ENCODE assay signal across 12 cellular contexts in genomic region chr6:32867559-32868256, GRCh38. TPM values are rescaled to one million over a fixed set of nuclear protein-coding genes. Genes with fewer than 3 reads are reported as not detected.
DNase-seq lines count a peak whose midpoint lies in the region; ATAC-seq and TF ChIP-seq lines count a peak whose summit lies in the region.
"Had no signal": no experiment of that assay in that cellular context is flagged by ENCODE, and none has a peak within 500 bp of the region (broad histone marks: within the 10 kb centered on the region; RNA-seq: fewer than 3 reads in every experiment).

No MANE protein-coding gene starts in this region.

- ATAC-seq in T-cell (replicated peaks in 1 of 4) = peak in 2 of 4 experiments; percentile 28 to 37
- ATAC-seq in GM21447 (IDR thresholded peaks at IDR 0.05; ENCODE audit: unreplicated experiment) = no peak

- TF ChIP-seq POLR2A in esophagus muscularis mucosa (IDR thresholded peaks at IDR 0.05; ENCODE audit: low read depth) = no peak

- H3K27ac ChIP-seq in ACC112 (ENCODE audit: low read depth, low read length) = no peak overlapping the region
- H3K27ac ChIP-seq in DOHH2 (ENCODE audit: low read depth, low read length) = peak overlapping the region; percentile 52
- H3K27ac ChIP-seq in esophagus muscularis mucosa (replicated peaks in 1 of 4) = no peak overlapping the region

- H3K9me2 ChIP-seq in DOHH2 (replicated peaks; ENCODE audit: control insufficient read depth, low read length) = no peaks in the 10 kb centered on the region

- no peak for TF ChIP-seq EP300 in esophagus muscularis mucosa (IDR thresholded peaks at IDR 0.05)

- no peaks in the 10 kb centered on the region for H3K79me2 ChIP-seq in ACC112 (ENCODE audit: control insufficient read depth, insufficient read depth, low read length, unreplicated experiment)
- H3K79me2 ChIP-seq in DOHH2 (ENCODE audit: control insufficient read depth, low read length) = no peaks in the 10 kb centered on the region

- peaks cover 0 to 1% (median 0%) of the 10 kb centered on the region in 3 donors for H3K9me3 Mint-ChIP-seq in T-cell
- H3K9me3 Mint-ChIP-seq: type B pancreatic cell had no signal

- H3K9me3 ChIP-seq in DOHH2 (ENCODE audit: control insufficient read depth, insufficient read depth, low read length) (no peaks in the 10 kb centered on the region), esophagus muscularis mucosa (no peaks in the 10 kb centered on the region)

- no peak for TF ChIP-seq CTCF in DOHH2 (IDR thresholded peaks at IDR 0.05; ENCODE audit: low read depth, low read length, poor library complexity, severe bottlenecking)
- TF ChIP-seq CTCF in esophagus muscularis mucosa (IDR thresholded peaks at IDR 0.05) = no peak

- peak overlapping the region; percentile 82 to 91 for H3K27ac Mint-ChIP-seq in T-cell
- H3K27ac Mint-ChIP-seq: type B pancreatic cell had no signal

- DNase-seq in T-cell (no peak), esophagus muscularis mucosa (ENCODE audit: extremely low spot score) (peak; percentile 7), hypothalamus (lab: John Stamatoyannopoulos, UW) (no peak), epidermal melanocyte (ENCODE audit: insufficient read length, low spot score) (no peak), NCI-H774 (lab: John Stamatoyannopoulos, UW) (no peak)
- DNase-seq: amniotic stem cell had no signal

- no peaks in the 10 kb centered on the region for H3K27me3 Mint-ChIP-seq in T-cell

- POLR2A ChIA-PET in T-cell (lab: Charles Lee) = interaction anchor here (0.5 to 2.3 kb wide), 8 partner anchors 13 to 104 kb away, joined by 3 to 29 read pairs (median 4); partner anchors contain the start of genes TAP2 (in 2 of the 2), BRD2 (in 1 of the 2) and PSMB8 (in 1 of the 2)

- CTCF ChIA-PET in T-cell (lab: Charles Lee) = interaction anchor here (0.7 to 6.6 kb wide), 39 partner anchors 8 to 1967 kb away, joined by 3 to 207 read pairs (median 5); partner anchors contain the start of genes TAP2 (in 2 of the 2), HLA-DMA (in 1 of the 2), PSMB8 (in 1 of the 2) and PSMB9 (in 1 of the 2)

- peak overlapping the region; percentile 37 for H2AFZ ChIP-seq in ACC112 (ENCODE audit: low read length, unreplicated experiment)

- H4K20me1 ChIP-seq in DOHH2 (ENCODE audit: control insufficient read depth, insufficient read depth, low read depth, low read length) = no peaks in the 10 kb centered on the region

- 62% methylated on average over 8 of the region's 8 CpGs for WGBS in esophagus muscularis mucosa

- intact Hi-C loops in esophagus muscularis mucosa (cut with DNase I) = loop anchor here (1.0 to 5.0 kb wide), 2 partner anchors 29 to 455 kb away; partner anchors contain the start of gene TAP2

- H3K4me3 ChIP-seq in ACC112 (ENCODE audit: low read depth, low read length) = no peak overlapping the region; the same call in 1 of the 2 replicates
- peak overlapping the region; percentile 39 for H3K4me3 ChIP-seq in DOHH2 (ENCODE audit: low read length)
- H3K4me3 ChIP-seq in esophagus muscularis mucosa = no peak overlapping the region
- H3K4me3 ChIP-seq: heart left ventricle had no signal

- H3F3A ChIP-seq in DOHH2 (ENCODE audit: control insufficient read depth, insufficient read depth) = peaks cover 3% of the 10 kb centered on the region; the same call in 1 of the 2 replicates

- peak overlapping the region in 1 of 3 donors; percentile 69 for H3K4me3 Mint-ChIP-seq in T-cell
- H3K4me3 Mint-ChIP-seq: type B pancreatic cell had no signal

- H3K27me3 ChIP-seq in ACC112 (ENCODE audit: insufficient read depth, low read length) (no peaks in the 10 kb centered on the region; the same call in none of the 2 replicates), DOHH2 (ENCODE audit: control insufficient read depth, low read length) (no peaks in the 10 kb centered on the region), esophagus muscularis mucosa (peaks cover 0 to 7% (median 2%) of the 10 kb centered on the region in 4 donors)

- peaks cover 7% of the 10 kb centered on the region for H3K4me1 ChIP-seq in ACC112 (ENCODE audit: control insufficient read depth, insufficient read depth, low read length, unreplicated experiment)
- H3K4me1 ChIP-seq in DOHH2 (ENCODE audit: control insufficient read depth, low read length) = peaks cover 30% of the 10 kb centered on the region
- H3K4me1 ChIP-seq in esophagus muscularis mucosa = peaks cover 0 to 7% (median 2%) of the 10 kb centered on the region in 4 donors

- H3K4me1 Mint-ChIP-seq in T-cell = peaks cover 25 to 35% (median 34%) of the 10 kb centered on the region in 3 donors

- peak overlapping the region; percentile 63 for H3K4me2 ChIP-seq in DOHH2 (ENCODE audit: low read length)

- peaks cover 13% of the 10 kb centered on the region for H3K36me3 Mint-ChIP-seq in T-cell
- H3K36me3 Mint-ChIP-seq: type B pancreatic cell had no signal

- H3K36me3 ChIP-seq in ACC112 (ENCODE audit: insufficient read depth, low read length) = no peaks in the 10 kb centered on the region
- H3K36me3 ChIP-seq in DOHH2 (ENCODE audit: control insufficient read depth, low read length) = no peaks in the 10 kb centered on the region
- no peaks in the 10 kb centered on the region for H3K36me3 ChIP-seq in esophagus muscularis mucosa
- H3K36me3 ChIP-seq: heart left ventricle had no signal

RNA-seq across cellular contexts. Expression of gene PSMB9, which starts 13.7 kb away (rescaled TPM):
- 100 to 1,000 TPM; 110 to 173 (median 134) TPM for total RNA-seq in T-cell
- 10 to 100 TPM in 3 of 4 donors, 1 to 10 TPM in 1; 9.1 to 26.2 (median 20.5) TPM for total RNA-seq in esophagus muscularis mucosa

RNA-seq across cellular contexts. Expression of gene TAP1, which starts 14.2 kb away (rescaled TPM):
- 100 to 1,000 TPM; 117 to 163 (median 147) TPM for total RNA-seq in T-cell
- 10 to 100 TPM; 28.7 to 45.7 (median 34.8) TPM for total RNA-seq in esophagus muscularis mucosa

RNA-seq across cellular contexts. Expression of gene PSMB8, which starts 23.9 kb away (rescaled TPM):
- 100 to 1,000 TPM; 131 to 171 (median 150) TPM for total RNA-seq in T-cell
- 10 to 100 TPM; 25.7 to 38.4 (median 32.4) TPM for total RNA-seq in esophagus muscularis mucosa

RNA-seq across cellular contexts. Expression of gene TAP2, which starts 29.2 kb away (rescaled TPM):
- 100 to 1,000 TPM; 116 to 147 (median 140) TPM for total RNA-seq in T-cell
- 10 to 100 TPM in 3 of 4 donors, 1 to 10 TPM in 1; 8.6 to 16.3 (median 13.4) TPM for total RNA-seq in esophagus muscularis mucosa

RNA-seq across cellular contexts. Expression of gene HLA-DOB, which starts 50.9 kb away (rescaled TPM):
- total RNA-seq in T-cell (1 to 10 TPM; 3.3 to 8.2 (median 3.9) TPM), esophagus muscularis mucosa (under 1 TPM in 3 of 4 donors, not detected in 1; 0.19 to 0.33 (median 0.29) TPM)
- total RNA-seq: myocyte had no signal

Comparison
In these comparisons a context has a peak if more than half of its experiments do, and no peak if none do; other contexts are left out.
1. RNA of gene PSMB9, which starts 13.7 kb away (total RNA-seq): 110 to 173 TPM in T-cell; 9.1 to 26.2 TPM in esophagus muscularis mucosa; every median in the first group is over 4 times any median in the second.